Comparison of ENCODE assay signal across 22 cellular contexts in genomic region chr3:19467761-19468160, GRCh38.
"Had no signal": no experiment of that assay in that cellular context is flagged by ENCODE, and none has a peak within 500 bp of the region (broad histone marks: within the 10 kb centered on the region; RNA-seq: fewer than 3 reads in every experiment).

No MANE protein-coding gene starts in this region.

- H3K36me3 Mint-ChIP-seq: activated CD8-positive, alpha-beta memory T cell treated with anti-CD3 and anti-CD28 coated beads, Interleukin-2, amount 10 ng/mL, durations not matched to agents 7 days and 5 days; activated naive CD4-positive, alpha-beta T cell treated with anti-CD3 and anti-CD28 coated beads, Interleukin-2, amount 50 U/mL, for 72 hours; immature natural killer cell; naive thymus-derived CD8-positive, alpha-beta T cell had no signal

- H3K9me3 ChIP-seq: suprapubic skin, tibial artery had no signal

- ATAC-seq: activated CD4-positive, alpha-beta T cell treated with anti-CD3 and anti-CD28 coated beads for 36 hours; activated CD8-positive, alpha-beta memory T cell treated with anti-CD3 and anti-CD28 coated beads, Interleukin-2, amount 10 ng/mL, durations not matched to agents 7 days and 5 days; activated CD8-positive, alpha-beta T cell treated with anti-CD3 and anti-CD28 coated beads, Interleukin-2, amount 10 ng/mL, durations not matched to agents 7 days and 5 days; activated naive CD4-positive, alpha-beta T cell treated with anti-CD3 and anti-CD28 coated beads, Interleukin-2, amount 50 U/mL, for 72 hours; activated T-cell treated with anti-CD3 and anti-CD28 coated beads, Interleukin-2, amount 50 U/mL, for 72 hours; naive thymus-derived CD8-positive, alpha-beta T cell; right cardiac atrium had no signal

- H3K4me1 ChIP-seq: neural progenitor cell, spleen, suprapubic skin, tibial artery had no signal

- H2AFZ ChIP-seq: neural progenitor cell had no signal

- H3K27me3 Mint-ChIP-seq: activated CD4-positive, alpha-beta T cell treated with anti-CD3 and anti-CD28 coated beads for 36 hours; activated CD8-positive, alpha-beta memory T cell treated with anti-CD3 and anti-CD28 coated beads, Interleukin-2, amount 10 ng/mL, durations not matched to agents 7 days and 5 days had no signal

- H3K27ac Mint-ChIP-seq: activated CD4-positive, alpha-beta T cell treated with anti-CD3 and anti-CD28 coated beads for 36 hours; activated CD8-positive, alpha-beta memory T cell treated with anti-CD3 and anti-CD28 coated beads, Interleukin-2, amount 10 ng/mL, durations not matched to agents 7 days and 5 days; activated CD8-positive, alpha-beta T cell treated with anti-CD3 and anti-CD28 coated beads, Interleukin-2, amount 10 ng/mL, durations not matched to agents 7 days and 5 days; activated naive CD4-positive, alpha-beta T cell treated with anti-CD3 and anti-CD28 coated beads, Interleukin-2, amount 50 U/mL, for 72 hours; activated T-cell treated with anti-CD3 and anti-CD28 coated beads, Interleukin-2, amount 50 U/mL, for 72 hours; immature natural killer cell; naive thymus-derived CD8-positive, alpha-beta T cell; neural progenitor cell; T-helper 2 cell treated with Interferon-gamma antibody and Interleukin-4, amounts not matched to agents 5 μg/mL and 100 μg/mL, for 36 hours had no signal

- H3K9me3 Mint-ChIP-seq: T-helper 2 cell treated with Interferon-gamma antibody and Interleukin-4, amounts not matched to agents 5 μg/mL and 100 μg/mL, for 36 hours had no signal

- H3K4me2 ChIP-seq: neural progenitor cell had no signal

- H3K4me1 Mint-ChIP-seq: activated CD4-positive, alpha-beta T cell treated with anti-CD3 and anti-CD28 coated beads for 36 hours; activated CD8-positive, alpha-beta memory T cell treated with anti-CD3 and anti-CD28 coated beads, Interleukin-2, amount 10 ng/mL, durations not matched to agents 7 days and 5 days; immature natural killer cell; naive thymus-derived CD8-positive, alpha-beta T cell; neural progenitor cell had no signal

- DNase-seq: activated CD4-positive, alpha-beta T cell treated with anti-CD3 and anti-CD28 coated beads for 36 hours; activated CD4-positive, CD25-positive, alpha-beta regulatory T cell; activated CD8-positive, alpha-beta memory T cell treated with anti-CD3 and anti-CD28 coated beads, Interleukin-2, amount 10 ng/mL, durations not matched to agents 7 days and 5 days; activated CD8-positive, alpha-beta T cell treated with anti-CD3 and anti-CD28 coated beads, Interleukin-2, amount 10 ng/mL, durations not matched to agents 7 days and 5 days; activated naive CD4-positive, alpha-beta T cell; activated T-cell treated with anti-CD3 and anti-CD28 coated beads for 4 hours; activated T-cell treated with anti-CD3 and anti-CD28 coated beads, Interleukin-2, amount 50 U/mL, for 72 hours; dermis blood vessel endothelial cell; effector CD4-positive, alpha-beta T cell; head of caudate nucleus; hippocampal formation; immature natural killer cell; naive thymus-derived CD8-positive, alpha-beta T cell; posterior cingulate gyrus; right cardiac atrium; spleen; stimulated activated naive CD4-positive, alpha-beta T cell; tibial artery had no signal

- H3K27me3 ChIP-seq: neural progenitor cell, spleen, suprapubic skin, tibial artery had no signal

- H3K36me3 ChIP-seq: neural progenitor cell, spleen, suprapubic skin, tibial artery had no signal

- H3K27ac ChIP-seq: neural progenitor cell, spleen, suprapubic skin, tibial artery had no signal

- H3K4me3 Mint-ChIP-seq: activated CD4-positive, alpha-beta T cell treated with anti-CD3 and anti-CD28 coated beads for 36 hours; activated CD8-positive, alpha-beta memory T cell treated with anti-CD3 and anti-CD28 coated beads, Interleukin-2, amount 10 ng/mL, durations not matched to agents 7 days and 5 days; activated CD8-positive, alpha-beta T cell treated with anti-CD3 and anti-CD28 coated beads, Interleukin-2, amount 10 ng/mL, durations not matched to agents 7 days and 5 days; activated T-cell treated with anti-CD3 and anti-CD28 coated beads, Interleukin-2, amount 50 U/mL, for 72 hours; immature natural killer cell; naive thymus-derived CD8-positive, alpha-beta T cell; neural progenitor cell; T-helper 2 cell treated with Interferon-gamma antibody and Interleukin-4, amounts not matched to agents 5 μg/mL and 100 μg/mL, for 36 hours had no signal

- H3K9ac ChIP-seq: neural progenitor cell had no signal

- H3K4me3 ChIP-seq: neural progenitor cell, spleen, suprapubic skin, tibial artery had no signal
